Comparison of ENCODE assay signal across 1 cellular context in the genomic region with DNA sequence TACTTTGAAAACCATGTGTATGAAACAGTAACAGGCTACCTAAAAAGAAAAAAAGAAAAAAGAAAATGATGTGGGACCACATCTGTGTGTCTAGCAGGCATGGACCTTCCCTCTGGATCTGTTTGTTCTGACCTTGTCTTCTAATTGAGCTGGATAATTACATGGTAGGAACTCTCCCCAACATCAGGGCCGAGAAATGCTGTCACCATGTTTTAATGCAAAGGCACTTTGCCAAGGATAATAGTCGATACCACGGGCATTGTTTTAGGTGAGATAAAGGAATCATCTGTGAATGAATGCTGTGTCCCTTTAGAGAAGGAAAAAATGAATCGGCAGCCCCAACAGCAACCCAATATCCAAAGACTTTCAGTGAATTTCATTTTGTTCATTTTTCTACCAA.
TF ChIP-seq lines count a peak whose summit lies in the region.

No MANE protein-coding gene starts in this region.

TF ChIP-seq in HepG2, 621 proteins besides CTCF, POLR2A, EP300 and RAD21 (continued from another document):
- TF ChIP-seq, protein P1, sequence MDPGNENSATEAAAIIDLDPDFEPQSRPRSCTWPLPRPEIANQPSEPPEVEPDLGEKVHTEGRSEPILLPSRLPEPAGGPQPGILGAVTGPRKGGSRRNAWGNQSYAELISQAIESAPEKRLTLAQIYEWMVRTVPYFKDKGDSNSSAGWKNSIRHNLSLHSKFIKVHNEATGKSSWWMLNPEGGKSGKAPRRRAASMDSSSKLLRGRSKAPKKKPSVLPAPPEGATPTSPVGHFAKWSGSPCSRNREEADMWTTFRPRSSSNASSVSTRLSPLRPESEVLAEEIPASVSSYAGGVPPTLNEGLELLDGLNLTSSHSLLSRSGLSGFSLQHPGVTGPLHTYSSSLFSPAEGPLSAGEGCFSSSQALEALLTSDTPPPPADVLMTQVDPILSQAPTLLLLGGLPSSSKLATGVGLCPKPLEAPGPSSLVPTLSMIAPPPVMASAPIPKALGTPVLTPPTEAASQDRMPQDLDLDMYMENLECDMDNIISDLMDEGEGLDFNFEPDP (CRISPR knock-in tag; conservative IDR thresholded peaks at IDR 0.05), result 0 out of 2 replicates have a peak, but pooled peaks have one; percentile 49
- TF ChIP-seq ZNF766 (CRISPR knock-in tag; IDR thresholded peaks at IDR 0.05; ENCODE audit: borderline replicate concordance), result no peak
- TF ChIP-seq, protein P2, sequence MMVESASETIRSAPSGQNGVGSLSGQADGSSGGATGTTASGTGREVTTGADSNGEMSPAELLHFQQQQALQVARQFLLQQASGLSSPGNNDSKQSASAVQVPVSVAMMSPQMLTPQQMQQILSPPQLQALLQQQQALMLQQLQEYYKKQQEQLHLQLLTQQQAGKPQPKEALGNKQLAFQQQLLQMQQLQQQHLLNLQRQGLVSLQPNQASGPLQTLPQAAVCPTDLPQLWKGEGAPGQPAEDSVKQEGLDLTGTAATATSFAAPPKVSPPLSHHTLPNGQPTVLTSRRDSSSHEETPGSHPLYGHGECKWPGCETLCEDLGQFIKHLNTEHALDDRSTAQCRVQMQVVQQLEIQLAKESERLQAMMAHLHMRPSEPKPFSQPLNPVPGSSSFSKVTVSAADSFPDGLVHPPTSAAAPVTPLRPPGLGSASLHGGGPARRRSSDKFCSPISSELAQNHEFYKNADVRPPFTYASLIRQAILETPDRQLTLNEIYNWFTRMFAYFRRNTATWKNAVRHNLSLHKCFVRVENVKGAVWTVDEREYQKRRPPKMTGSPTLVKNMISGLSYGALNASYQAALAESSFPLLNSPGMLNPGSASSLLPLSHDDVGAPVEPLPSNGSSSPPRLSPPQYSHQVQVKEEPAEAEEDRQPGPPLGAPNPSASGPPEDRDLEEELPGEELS (CRISPR knock-in tag; IDR thresholded peaks at IDR 0.05), result no peak
TF ChIP-seq in HepG2: peak in this region for 4.
